26 cellular contexts compared by ENCODE assay signal in the genomic region with DNA sequence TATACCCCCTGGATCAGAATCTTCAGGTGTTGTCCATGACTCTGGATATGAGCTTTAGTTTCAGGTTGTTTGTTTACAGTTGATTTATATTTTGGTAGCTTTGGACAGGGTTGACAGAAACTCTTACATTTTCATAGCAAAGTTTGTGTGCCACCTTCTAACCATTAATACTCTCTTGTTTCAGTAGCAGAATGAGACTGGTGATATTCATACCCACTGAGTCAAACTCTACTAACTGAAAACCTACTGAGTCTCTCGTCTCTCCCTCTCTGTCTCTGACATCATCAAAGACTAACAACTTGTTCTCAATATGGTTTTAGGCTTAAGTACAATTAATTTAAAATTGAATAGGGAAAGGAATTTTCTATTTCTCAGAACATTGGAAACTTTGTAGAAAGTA.
"Had no signal": no experiment of that assay in that cellular context is flagged by ENCODE, and none has a peak within 500 bp of the region (broad histone marks: within the 10 kb centered on the region; RNA-seq: fewer than 3 reads in every experiment).

No MANE protein-coding gene starts in this region.

- H3K27me3 ChIP-seq: MG63, SJCRH30 had no signal

- H2AFZ ChIP-seq: PC-9 had no signal

- ATAC-seq: Panc1, Right ventricle myocardium inferior, SK-N-SH treated with all-trans-retinoic acid at 6 μM for 48 hours, T-cell had no signal

- H3K9me3 ChIP-seq: MG63, SJCRH30 had no signal

- H3K4me3 ChIP-seq: MG63, PC-9, SJCRH30, SK-N-MC had no signal

- DNase-seq: Kasumi-1, MG63, NCI-H1048, NCI-H1092 treated with DMSO at 0.1 percent for 48 hours, NCI-H1436 treated with DMSO at 0.1 percent for 48 hours, NCI-H1694 treated with DMSO at 0.1 percent for 48 hours, NCI-H187 treated with DMSO at 0.1 percent for 48 hours, NCI-H2029, NCI-H2081, NCI-H2107, NCI-H2171, NCI-H226, NCI-H446 treated with DMSO at 0.1 percent for 48 hours, NCI-H510A, NCI-H524, NCI-H748 treated with DMSO at 0.1 percent for 48 hours, PC-9, SHP77, SIG-M5, T-cell had no signal

- H3K4me2 ChIP-seq: PC-9 had no signal

- H3K4me1 ChIP-seq: SJCRH30 had no signal

- H3K36me3 ChIP-seq: MG63, SJCRH30 had no signal

- H3K27ac ChIP-seq: PC-9, RWPE1, SJCRH30, SK-N-MC had no signal
